27 cellular contexts compared by ENCODE assay signal in genomic region chr2:72933646-72934151, GRCh38. TPM values are rescaled to one million over a fixed set of nuclear protein-coding genes. Genes with fewer than 3 reads are reported as not detected.
DNase-seq lines count a peak whose midpoint lies in the region; ATAC-seq and TF ChIP-seq lines count a peak whose summit lies in the region.
"Had no signal": no experiment of that assay in that cellular context is flagged by ENCODE, and none has a peak within 500 bp of the region (broad histone marks: within the 10 kb centered on the region; RNA-seq: fewer than 3 reads in every experiment).

No MANE protein-coding gene starts in this region.

- intact Hi-C loops in left lung (cut with DNase I): no loop called here

- no peak overlapping the region for H3K23ac ChIP-seq in neuronal stem cell (ENCODE audit: low read depth, low read length, poor library complexity)

- TF ChIP-seq CTCF in Loucy (conservative IDR thresholded peaks at IDR 0.05; ENCODE audit: low read length) (no peak), left lung (IDR thresholded peaks at IDR 0.05) (no peak)

- no peak overlapping the region for H4K91ac ChIP-seq in neuronal stem cell (ENCODE audit: low read depth, low read length, poor library complexity)

- H2AFZ ChIP-seq in Loucy (ENCODE audit: low read length) (no peak overlapping the region), neuronal stem cell (ENCODE audit: low read length) (no peak overlapping the region)

- H3K4me1 ChIP-seq in BLaER1 (peaks cover 71% of the 10 kb centered on the region), Loucy (ENCODE audit: insufficient read depth, low read length, poor library complexity, severe bottlenecking) (peaks cover 37% of the 10 kb centered on the region), left lung (no peaks in the 10 kb centered on the region), neuronal stem cell (ENCODE audit: control insufficient read depth in 2 of 2, insufficient read depth in 1 of 2, low read depth in 1 of 2, low read length in 2 of 2) (peaks cover 0 to 2% of the 10 kb centered on the region in 2 donors)

- no peaks in the 10 kb centered on the region for H3K9me2 ChIP-seq in Loucy (replicated peaks; ENCODE audit: low read depth, low read length)

- H4K20me1 ChIP-seq in BLaER1 (no peaks in the 10 kb centered on the region), Loucy (ENCODE audit: insufficient read depth, low read length, poor library complexity, severe bottlenecking) (no peaks in the 10 kb centered on the region)

- H3K79me2 ChIP-seq in Loucy (ENCODE audit: insufficient read depth, low read length): no peaks in the 10 kb centered on the region

- H3K4me2 ChIP-seq in BLaER1 (peak overlapping the region; percentile 69), Loucy (ENCODE audit: low read depth, low read length, poor library complexity, severe bottlenecking) (no peak overlapping the region), neuronal stem cell (ENCODE audit: insufficient read depth, low read length, poor library complexity, severe bottlenecking) (no peak overlapping the region)

- DNase-seq in left lung (peak; percentile 25 to 52), neuronal stem cell (ENCODE audit: low spot score) (no peak), NCI-H748 (lab: John Stamatoyannopoulos, UW; ENCODE audit: unreplicated experiment) (no peak), NCI-H2227 treated with DMSO at 0.1 percent for 48 hours (lab: John Stamatoyannopoulos, UW) (no peak)
- no peak for DNase-seq in activated effector memory CD4-positive, alpha-beta T cell treated with Interleukin-2 at 50 U/mL for 16 hours
- DNase-seq: DMS 273 treated with DMSO at 0.1 percent for 48 hours, DMS79 treated with DMSO at 0.1 percent for 48 hours, Karpas-422, MV-4-11, NCI-H1105, NCI-H1436 treated with DMSO at 0.1 percent for 48 hours, NCI-H187 treated with DMSO at 0.1 percent for 48 hours, NCI-H2171 treated with DMSO at 0.1 percent for 48 hours, NCI-H524 treated with DMSO at 0.1 percent for 48 hours, NCI-H82, SIG-M5 had no signal

- H3K9me3 ChIP-seq in BLaER1: no peaks in the 10 kb centered on the region
- no peaks in the 10 kb centered on the region for H3K9me3 ChIP-seq in Loucy (ENCODE audit: insufficient read depth, low read depth, low read length)
- no peaks in the 10 kb centered on the region for H3K9me3 ChIP-seq in left lung
- no peaks in the 10 kb centered on the region for H3K9me3 ChIP-seq in neuronal stem cell (replicated peaks in 1 of 2; ENCODE audit: control insufficient read depth in 2 of 2, insufficient read depth in 1 of 2, low read depth in 1 of 2, low read length in 2 of 2)

- H3K36me3 ChIP-seq in BLaER1 (no peaks in the 10 kb centered on the region), Loucy (ENCODE audit: insufficient read depth, low read length) (no peaks in the 10 kb centered on the region), left lung (no peaks in the 10 kb centered on the region), neuronal stem cell (replicated peaks in 1 of 2; ENCODE audit: control insufficient read depth in 2 of 2, insufficient read depth in 2 of 2, low read length in 2 of 2) (peaks cover 0 to 2% of the 10 kb centered on the region in 2 donors)

- WGBS in neuronal stem cell (ENCODE audit: extremely low coverage in 2 of 2, insufficient read length in 2 of 2, insufficient replicate concordance in 1 of 2), 2 donors: no CpG with 5 or more reads among the region's 12 CpGs

- H3K14ac ChIP-seq in neuronal stem cell (ENCODE audit: low read length): no peak overlapping the region

- H2BK12ac ChIP-seq in neuronal stem cell (ENCODE audit: low read length): no peak overlapping the region

- no peak overlapping the region for H3K4ac ChIP-seq in neuronal stem cell (ENCODE audit: low read length)

- H3K9ac ChIP-seq in BLaER1 (no peak overlapping the region), Loucy (ENCODE audit: low read depth, low read length, poor library complexity, severe bottlenecking) (peak overlapping the region; percentile 24), neuronal stem cell (ENCODE audit: low read depth, low read length, poor library complexity) (no peak overlapping the region)

- H4K8ac ChIP-seq in neuronal stem cell (ENCODE audit: low read depth, low read length): no peak overlapping the region

- no peak overlapping the region for H2BK5ac ChIP-seq in neuronal stem cell (ENCODE audit: low read length)

- ATAC-seq in left lung: no peak
- ATAC-seq in HG02938 (IDR thresholded peaks at IDR 0.05; ENCODE audit: unreplicated experiment): no peak
- ATAC-seq: HCT116, Panc1 had no signal

- H2BK15ac ChIP-seq in neuronal stem cell (ENCODE audit: low read length): no peak overlapping the region

- no peaks in the 10 kb centered on the region for H3K79me1 ChIP-seq in neuronal stem cell (ENCODE audit: low read depth, low read length)

- peak overlapping the region; percentile 23 for H2AK5ac ChIP-seq in neuronal stem cell (ENCODE audit: low read depth, low read length)

- H3F3A ChIP-seq in Loucy (ENCODE audit: low read depth): no peaks in the 10 kb centered on the region

- H3K27ac ChIP-seq in BLaER1 (no peak overlapping the region), left lung (no peak overlapping the region), neuronal stem cell (replicated peaks; ENCODE audit: low read length) (no peak overlapping the region)
- H3K27ac ChIP-seq: SK-N-MC had no signal

- H3K4me3 ChIP-seq in BLaER1: no peak overlapping the region
- no peak overlapping the region for H3K4me3 ChIP-seq in Loucy (ENCODE audit: low read length, poor library complexity, severe bottlenecking)
- no peak overlapping the region for H3K4me3 ChIP-seq in left lung
- no peak overlapping the region for H3K4me3 ChIP-seq in neuronal stem cell (ENCODE audit: low read length in 2 of 2)
- H3K4me3 ChIP-seq: SK-N-MC had no signal

- H2BK120ac ChIP-seq in neuronal stem cell (ENCODE audit: low read depth, low read length): no peak overlapping the region

- H3K27me3 ChIP-seq in BLaER1: peaks cover 17% of the 10 kb centered on the region
- H3K27me3 ChIP-seq in Loucy (ENCODE audit: insufficient read depth, low read length, poor library complexity, severe bottlenecking): no peaks in the 10 kb centered on the region
- H3K27me3 ChIP-seq in left lung: peaks cover 5 to 63% of the 10 kb centered on the region in 2 donors
- peaks cover 0 to 92% (median 8%) of the 10 kb centered on the region in 3 experiments for H3K27me3 ChIP-seq in neuronal stem cell (ENCODE audit: control insufficient read depth in 3 of 3, insufficient read depth in 3 of 3, low read depth in 1 of 3, low read length in 3 of 3)

- peak overlapping the region; percentile 23 for H3K18ac ChIP-seq in neuronal stem cell (ENCODE audit: low read length)

RNA-seq across cellular contexts. Expression of gene EMX1, which starts 16.4 kb away (rescaled TPM):
- total RNA-seq in left lung: not detected
- polyA plus RNA-seq in neuronal stem cell (2013, experiment 1 of 2): 29.5 TPM
- polyA plus RNA-seq in neuronal stem cell (2013, experiment 2 of 2): 28.8 TPM
- total RNA-seq: A673, H4, M059J had no signal
- polyA plus RNA-seq: CD14-positive monocyte; CD8-positive, alpha-beta memory T cell had no signal

RNA-seq across cellular contexts. Expression of gene SPR, which starts 46.5 kb away (rescaled TPM):
- 10 to 100 TPM; 38.1 to 41.9 TPM for total RNA-seq in left lung
- polyA plus RNA-seq in neuronal stem cell (2013, experiment 1 of 2): 3.7 TPM
- 4.0 TPM for polyA plus RNA-seq in neuronal stem cell (2013, experiment 2 of 2)

Comparison
In these comparisons a context has a peak if more than half of its experiments do, and no peak if none do; other contexts are left out.
1. DNase-seq: peak in left lung (2 of 2); none in neuronal stem cell (single experiment), NCI-H748 (single experiment), activated effector memory CD4-positive, alpha-beta T cell treated with Interleukin-2 at 50 U/mL for 16 hours (single experiment) and NCI-H2227 treated with DMSO at 0.1 percent for 48 hours (single experiment).